Comparison of ENCODE assay signal across 16 cellular contexts in the genomic region with DNA sequence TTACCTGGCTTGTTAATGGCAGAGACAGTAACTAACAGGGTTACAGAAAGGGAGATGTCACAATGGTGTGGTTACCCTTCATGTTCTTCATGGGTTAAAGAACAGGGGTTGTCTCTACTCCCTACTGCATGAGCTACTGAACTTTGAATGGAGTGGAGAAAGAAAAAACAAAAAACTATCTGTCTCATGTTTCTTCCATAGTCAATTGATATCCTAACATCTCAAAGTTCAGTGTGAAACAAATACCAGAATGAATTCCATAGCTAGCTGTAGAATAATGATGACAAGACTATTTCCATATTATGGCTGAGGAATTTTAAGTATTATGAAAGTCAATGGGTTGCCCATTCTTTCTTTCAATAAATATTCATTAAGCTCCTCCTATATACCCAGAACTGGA.
DNase-seq lines count a peak whose midpoint lies in the region; ATAC-seq, FAIRE-seq and TF ChIP-seq lines count a peak whose summit lies in the region.
"Had no signal": no experiment of that assay in that cellular context is flagged by ENCODE, and none has a peak within 500 bp of the region (broad histone marks: within the 10 kb centered on the region; RNA-seq: fewer than 3 reads in every experiment).

No MANE protein-coding gene starts in this region.

- CTCF ChIA-PET in HepG2 (lab: Yijun Ruan, JAX; ENCODE audit: low intra/inter-chr PET ratio, low total read pairs) = no interaction called here

- TF ChIP-seq POLR2A in HepG2 (IDR thresholded peaks at IDR 0.05; ENCODE audit: insufficient read depth in 1 of 2, low read depth in 2 of 2, low read length in 2 of 2) = no peak
- TF ChIP-seq POLR2A in right lobe of liver (IDR thresholded peaks at IDR 0.05) = no peak

- H3K27me3 Mint-ChIP-seq in T-helper 17 cell = no peaks in the 10 kb centered on the region
- no peaks in the 10 kb centered on the region for H3K27me3 Mint-ChIP-seq in effector memory CD8-positive, alpha-beta T cell
- no peaks in the 10 kb centered on the region for H3K27me3 Mint-ChIP-seq in activated T-cell treated with anti-CD3 and anti-CD28 coated beads, Interleukin-2, amount 50 U/mL, for 24 hours
- H3K27me3 Mint-ChIP-seq: CD4-positive, alpha-beta T cell had no signal

- H3K27me3 ChIP-seq in HepG2 (ENCODE audit: control insufficient read depth in 1 of 2, insufficient read depth in 2 of 2, low read length in 2 of 2) (no peaks in the 10 kb centered on the region), right lobe of liver (no peaks in the 10 kb centered on the region)

- no peak overlapping the region for H2AFZ ChIP-seq in HepG2 (ENCODE audit: low read length)

- H3K79me2 ChIP-seq in HepG2 (ENCODE audit: insufficient read depth, low read length) = no peaks in the 10 kb centered on the region

- no peaks in the 10 kb centered on the region for H3K36me3 Mint-ChIP-seq in T-helper 17 cell (ENCODE audit: low read depth)
- peaks cover 3% of the 10 kb centered on the region for H3K36me3 Mint-ChIP-seq in effector memory CD8-positive, alpha-beta T cell (ENCODE audit: insufficient read depth)
- no peaks in the 10 kb centered on the region for H3K36me3 Mint-ChIP-seq in stimulated activated effector memory CD8-positive, alpha-beta T cell treated with anti-CD3 and anti-CD28 coated beads, Interleukin-12 subunit alpha, Interleukin-12 subunit beta, amount 100 ng/mL, for 72 hours
- H3K36me3 Mint-ChIP-seq in activated T-cell treated with anti-CD3 and anti-CD28 coated beads, Interleukin-2, amount 50 U/mL, for 24 hours (ENCODE audit: low read depth) = no peaks in the 10 kb centered on the region

- intact Hi-C loops in HepG2 (cut with micrococcal nuclease; ENCODE audit: unreplicated experiment) (no loop called here), right lobe of liver (cut with DNase I) (no loop called here)

- no TSS peak for BruUV-seq in HepG2 (replicated peaks; lab: Mats Ljungman, UMichigan)

- TF ChIP-seq CTCF in HepG2 (CRISPR knock-in tag; IDR thresholded peaks at IDR 0.05) (no peak), right lobe of liver (IDR thresholded peaks at IDR 0.05) (no peak)

- no peaks in the 10 kb centered on the region for H3K36me3 ChIP-seq in HepG2 (replicated peaks in 1 of 2; ENCODE audit: control insufficient read depth in 1 of 2, insufficient read depth in 2 of 2, low read length in 2 of 2)
- H3K36me3 ChIP-seq in right lobe of liver = no peaks in the 10 kb centered on the region
- H3K36me3 ChIP-seq: HAP-1 had no signal

- peak overlapping the region; percentile 23; the same call in 1 of the 2 replicates for H3K4me2 ChIP-seq in HepG2 (ENCODE audit: low read depth, low read length)

- H4K20me1 ChIP-seq in HepG2 (ENCODE audit: insufficient read depth, low read length) = no peaks in the 10 kb centered on the region

- DNase-seq in HepG2 (ENCODE audit: low spot score) (peak; percentile 92), right lobe of liver (no peak), T-helper 17 cell (no peak)
- no peak for DNase-seq in effector memory CD8-positive, alpha-beta T cell
- DNase-seq in stimulated activated effector memory CD8-positive, alpha-beta T cell treated with anti-CD3 and anti-CD28 coated beads, Interleukin-12 subunit alpha, Interleukin-12 subunit beta, amount 100 ng/mL, for 72 hours (ENCODE audit: low spot score in 2 of 2) = no peak
- DNase-seq in stimulated activated CD4-positive, alpha-beta T cell treated with anti-CD3 and anti-CD28 coated beads, Interleukin-2, amount 100 ng/mL, for 24 hours = no peak
- no peak for DNase-seq in activated T-cell treated with anti-CD3 and anti-CD28 coated beads, Interleukin-2, amount 50 U/mL, for 24 hours
- DNase-seq: C1 segment of cervical spinal cord; Caco-2; CD4-positive, alpha-beta T cell; GF-D8 had no signal

- peak overlapping the region; percentile 81 for H3K27ac ChIP-seq in HepG2 (ENCODE audit: extremely low read length, insufficient read depth, low read length)
- H3K27ac ChIP-seq in right lobe of liver = no peak overlapping the region
- H3K27ac ChIP-seq: HL-60 had no signal

- POLR2A ChIA-PET in HepG2 (lab: Yijun Ruan, JAX) = interaction anchor here (1.0 to 1.8 kb wide), 7 partner anchors 10 to 247 kb away, joined by 3 to 22 read pairs (median 3); partner anchors contain the start of gene BCL6

- H3K9ac ChIP-seq in HepG2 (ENCODE audit: insufficient read depth, low read depth, low read length) = no peak overlapping the region

- peak in 1 of 2 experiments; percentile 85; a peak in 2 of 4 replicates for TF ChIP-seq EP300 in HepG2 (IDR thresholded peaks at IDR 0.05; ENCODE audit: low read depth in 2 of 2, low read length in 2 of 2)
- TF ChIP-seq EP300 in HepG2 (CRISPR knock-in tag; IDR thresholded peaks at IDR 0.05; ENCODE audit: borderline replicate concordance) = no peak

- H3K4me1 ChIP-seq in HepG2 (ENCODE audit: insufficient read depth, low read length) (peaks cover 86% of the 10 kb centered on the region), right lobe of liver (peaks cover 0 to 13% (median 3%) of the 10 kb centered on the region in 4 donors)

- in situ Hi-C loops in HepG2 (cut with HindIII; ENCODE audit: extremely low pct_ligation_motif_present, low pct_unique_long_range_greater_than_20kb) = no loop called here

- ATAC-seq in HepG2 = peak; percentile 92
- ATAC-seq in right lobe of liver = no peak
- ATAC-seq in T-helper 17 cell = no peak
- no peak for ATAC-seq in effector memory CD8-positive, alpha-beta T cell (replicated peaks)
- ATAC-seq in stimulated activated effector memory CD8-positive, alpha-beta T cell treated with anti-CD3 and anti-CD28 coated beads, Interleukin-12 subunit alpha, Interleukin-12 subunit beta, amount 100 ng/mL, for 72 hours = no peak
- no peak for ATAC-seq in HG03520 (IDR thresholded peaks at IDR 0.05; ENCODE audit: unreplicated experiment)

- TF ChIP-seq RAD21 in HepG2 (CRISPR knock-in tag; IDR thresholded peaks at IDR 0.05) = no peak

- H3K4me3 ChIP-seq in HepG2 (replicated peaks in 1 of 3; ENCODE audit: insufficient read depth in 1 of 3, low read depth in 2 of 3, low read length in 3 of 3) (no peak overlapping the region), right lobe of liver (no peak overlapping the region)
- H3K4me3 ChIP-seq: HAP-1 had no signal

- H3K9me3 ChIP-seq in HepG2 (ENCODE audit: low read length) (no peaks in the 10 kb centered on the region), right lobe of liver (no peaks in the 10 kb centered on the region), T-helper 17 cell (ENCODE audit: control insufficient read depth, low read length, poor library complexity, severe bottlenecking) (no peaks in the 10 kb centered on the region)
- H3K9me3 ChIP-seq: Caco-2, HAP-1 had no signal

- peak overlapping the region; percentile 89 for H3K27ac Mint-ChIP-seq in T-helper 17 cell
- peak overlapping the region; percentile 67 to 91 for H3K27ac Mint-ChIP-seq in effector memory CD8-positive, alpha-beta T cell
- peak overlapping the region; percentile 71 for H3K27ac Mint-ChIP-seq in stimulated activated effector memory CD8-positive, alpha-beta T cell treated with anti-CD3 and anti-CD28 coated beads, Interleukin-12 subunit alpha, Interleukin-12 subunit beta, amount 100 ng/mL, for 72 hours
- H3K27ac Mint-ChIP-seq in activated T-cell treated with anti-CD3 and anti-CD28 coated beads, Interleukin-2, amount 50 U/mL, for 24 hours = no peak overlapping the region
- H3K27ac Mint-ChIP-seq: B cell; CD4-positive, alpha-beta T cell had no signal

- no peak overlapping the region for H3K4me3 Mint-ChIP-seq in T-helper 17 cell
- H3K4me3 Mint-ChIP-seq in effector memory CD8-positive, alpha-beta T cell = no peak overlapping the region
- no peak overlapping the region for H3K4me3 Mint-ChIP-seq in stimulated activated effector memory CD8-positive, alpha-beta T cell treated with anti-CD3 and anti-CD28 coated beads, Interleukin-12 subunit alpha, Interleukin-12 subunit beta, amount 100 ng/mL, for 72 hours
- no peak overlapping the region for H3K4me3 Mint-ChIP-seq in activated T-cell treated with anti-CD3 and anti-CD28 coated beads, Interleukin-2, amount 50 U/mL, for 24 hours
- H3K4me3 Mint-ChIP-seq: B cell; CD4-positive, alpha-beta T cell had no signal

- H3K9me3 Mint-ChIP-seq in effector memory CD8-positive, alpha-beta T cell = no peaks in the 10 kb centered on the region
- no peaks in the 10 kb centered on the region for H3K9me3 Mint-ChIP-seq in stimulated activated effector memory CD8-positive, alpha-beta T cell treated with anti-CD3 and anti-CD28 coated beads, Interleukin-12 subunit alpha, Interleukin-12 subunit beta, amount 100 ng/mL, for 72 hours
- peaks cover 15% of the 10 kb centered on the region for H3K9me3 Mint-ChIP-seq in activated T-cell treated with anti-CD3 and anti-CD28 coated beads, Interleukin-2, amount 50 U/mL, for 24 hours
- H3K9me3 Mint-ChIP-seq: CD4-positive, alpha-beta T cell had no signal

- FAIRE-seq in HepG2 (lab: Jason Lieb, UNC) = no peak
- FAIRE-seq: H1 had no signal

- H3K4me1 Mint-ChIP-seq in T-helper 17 cell = peaks cover 30% of the 10 kb centered on the region
- H3K4me1 Mint-ChIP-seq in effector memory CD8-positive, alpha-beta T cell (ENCODE audit: low read depth in 2 of 2) = peaks cover 38 to 51% of the 10 kb centered on the region in 2 donors
- peaks cover 54% of the 10 kb centered on the region for H3K4me1 Mint-ChIP-seq in stimulated activated effector memory CD8-positive, alpha-beta T cell treated with anti-CD3 and anti-CD28 coated beads, Interleukin-12 subunit alpha, Interleukin-12 subunit beta, amount 100 ng/mL, for 72 hours
- peaks cover 69% of the 10 kb centered on the region for H3K4me1 Mint-ChIP-seq in activated T-cell treated with anti-CD3 and anti-CD28 coated beads, Interleukin-2, amount 50 U/mL, for 24 hours (ENCODE audit: low read depth)

TF ChIP-seq in HepG2, 621 proteins besides CTCF, POLR2A, EP300 and RAD21 (continues in another document):
- TF ChIP-seq ZNF883 (CRISPR knock-in tag; IDR thresholded peaks at IDR 0.05; ENCODE audit: not compliant biosample characterization) (no peak), YEATS2 (CRISPR knock-in tag; IDR thresholded peaks at IDR 0.05; ENCODE audit: borderline replicate concordance) (no peak), ZNF766 (CRISPR knock-in tag; IDR thresholded peaks at IDR 0.05; ENCODE audit: borderline replicate concordance) (no peak), SRF (IDR thresholded peaks at IDR 0.05; ENCODE audit: low read depth, low read length) (no peak), ARHGAP35 (CRISPR knock-in tag; IDR thresholded peaks at IDR 0.05; ENCODE audit: borderline replicate concordance) (no peak)
- TF ChIP-seq, protein P1, sequence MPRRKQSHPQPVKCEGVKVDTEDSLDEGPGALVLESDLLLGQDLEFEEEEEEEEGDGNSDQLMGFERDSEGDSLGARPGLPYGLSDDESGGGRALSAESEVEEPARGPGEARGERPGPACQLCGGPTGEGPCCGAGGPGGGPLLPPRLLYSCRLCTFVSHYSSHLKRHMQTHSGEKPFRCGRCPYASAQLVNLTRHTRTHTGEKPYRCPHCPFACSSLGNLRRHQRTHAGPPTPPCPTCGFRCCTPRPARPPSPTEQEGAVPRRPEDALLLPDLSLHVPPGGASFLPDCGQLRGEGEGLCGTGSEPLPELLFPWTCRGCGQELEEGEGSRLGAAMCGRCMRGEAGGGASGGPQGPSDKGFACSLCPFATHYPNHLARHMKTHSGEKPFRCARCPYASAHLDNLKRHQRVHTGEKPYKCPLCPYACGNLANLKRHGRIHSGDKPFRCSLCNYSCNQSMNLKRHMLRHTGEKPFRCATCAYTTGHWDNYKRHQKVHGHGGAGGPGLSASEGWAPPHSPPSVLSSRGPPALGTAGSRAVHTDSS (CRISPR knock-in tag; conservative IDR thresholded peaks at IDR 0.05) = no peak
